ENCODE assay signal across 20 cellular contexts in genomic region chr11:19525276-19525675, GRCh38.
DNase-seq lines count a peak whose midpoint lies in the region; ATAC-seq lines count a peak whose summit lies in the region.
"Had no signal": no experiment of that assay in that cellular context is flagged by ENCODE, and none has a peak within 500 bp of the region (broad histone marks: within the 10 kb centered on the region; RNA-seq: fewer than 3 reads in every experiment).

No MANE protein-coding gene starts in this region.

- no peaks in the 10 kb centered on the region for H3K36me3 ChIP-seq in BLaER1 treated with 17β-estradiol and CSF1 and Interleukin-3, amounts not matched to agents 10 nM and 100 nM
- H3K36me3 ChIP-seq: stomach had no signal

- no peaks in the 10 kb centered on the region; a peak in 1 of 22 replicates for H4K20me1 ChIP-seq in BLaER1 treated with 17β-estradiol and CSF1 and Interleukin-3, amounts not matched to agents 10 nM and 100 nM

- H3K27me3 ChIP-seq in BLaER1 treated with 17β-estradiol and CSF1 and Interleukin-3, amounts not matched to agents 10 nM and 100 nM: no peaks in the 10 kb centered on the region
- H3K27me3 ChIP-seq: stomach had no signal

- peak overlapping the region; percentile 10 to 68 (median 61); a peak in 21 of 22 replicates for H3K4me2 ChIP-seq in BLaER1 treated with 17β-estradiol and CSF1 and Interleukin-3, amounts not matched to agents 10 nM and 100 nM

- H3K9me3 ChIP-seq in BLaER1 treated with 17β-estradiol and CSF1 and Interleukin-3, amounts not matched to agents 10 nM and 100 nM (replicated peaks in 1 of 11): no peaks in the 10 kb centered on the region
- H3K9me3 ChIP-seq: stomach had no signal

- no peak overlapping the region for H3K4me3 ChIP-seq in BLaER1 treated with 17β-estradiol and CSF1 and Interleukin-3, amounts not matched to agents 10 nM and 100 nM
- H3K4me3 ChIP-seq: stomach had no signal

- H3K4me1 ChIP-seq in BLaER1 treated with 17β-estradiol and CSF1 and Interleukin-3, amounts not matched to agents 10 nM and 100 nM: peaks cover 10 to 31% (median 25%) of the 10 kb centered on the region in 10 experiments; a peak in 19 of 20 replicates

- ATAC-seq in GM19035 (IDR thresholded peaks at IDR 0.05; ENCODE audit: unreplicated experiment) (peak; percentile 60), HG02852 (IDR thresholded peaks at IDR 0.05; ENCODE audit: unreplicated experiment) (peak; percentile 64)
- ATAC-seq: activated naive CD8-positive, alpha-beta T cell treated with anti-CD3 and anti-CD28 coated beads, Interleukin-2, amount 50 U/mL, for 24 hours; activated T-helper 17 cell treated with anti-CD3 and anti-CD28 coated beads, Interleukin-2, amount 50 U/mL, for 72 hours had no signal

- H3K27ac ChIP-seq in BLaER1 treated with 17β-estradiol and CSF1 and Interleukin-3, amounts not matched to agents 10 nM and 100 nM: peak overlapping the region in 4 of 11 experiments; percentile 0 to 38 (median 16); a peak in 3 of 22 replicates
- H3K27ac ChIP-seq: stomach, VCaP had no signal

- DNase-seq in NOMO-1 treated with dmso at 0.1 percent for 144 hours (lab: John Stamatoyannopoulos, UW; ENCODE audit: unreplicated experiment) (peak; percentile 28), NCI-H1694 (lab: John Stamatoyannopoulos, UW) (no peak), NAMALWA (ENCODE audit: low spot score) (no peak), Kasumi-1 (lab: John Stamatoyannopoulos, UW) (no peak)
- no peak for DNase-seq in activated CD4-positive, alpha-beta T cell treated with anti-CD3 and anti-CD28 coated beads, Interleukin-2, amount 50 U/mL, for 4 hours
- DNase-seq: activated CD8-positive, alpha-beta memory T cell treated with anti-CD3 and anti-CD28 coated beads for 24 hours; activated naive CD8-positive, alpha-beta T cell treated with anti-CD3 and anti-CD28 coated beads, Interleukin-2, amount 50 U/mL, for 24 hours; CD4-positive, CD25-positive, alpha-beta regulatory T cell; IMR-90; MV-4-11; NCI-H2107; NCI-H748 treated with DMSO at 0.1 percent for 48 hours; nephron progenitor cell; stimulated activated CD4-positive, alpha-beta T cell treated with anti-CD3 and anti-CD28 coated beads, Interleukin-15, amount 100 ng/mL, for 24 hours; stomach had no signal

- H3K9ac ChIP-seq in BLaER1 treated with 17β-estradiol and CSF1 and Interleukin-3, amounts not matched to agents 10 nM and 100 nM: no peak overlapping the region
